In the genomic region with DNA sequence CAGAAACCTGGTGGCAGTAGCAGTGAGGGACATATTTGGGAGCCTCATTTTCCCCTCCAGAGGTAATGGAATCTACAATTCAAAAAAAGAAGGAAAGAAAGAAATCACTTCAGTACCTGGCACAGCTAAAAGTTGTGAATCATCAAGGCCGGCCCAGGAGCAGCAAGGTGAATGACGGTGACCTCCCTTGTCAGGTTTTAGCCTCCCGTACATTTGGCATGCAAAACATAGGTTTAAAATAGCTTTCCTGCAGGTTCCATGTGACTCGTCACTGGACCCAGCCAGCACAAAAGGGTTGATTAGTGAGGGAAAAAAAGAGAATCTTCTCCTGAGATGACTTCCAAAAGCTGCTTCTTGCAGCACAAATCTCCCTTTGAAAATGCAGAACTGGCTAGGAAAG, we compare ENCODE assay signal across 12 cellular contexts.
DNase-seq lines count a peak whose midpoint lies in the region; ATAC-seq lines count a peak whose summit lies in the region.
"Had no signal": no experiment of that assay in that cellular context is flagged by ENCODE, and none has a peak within 500 bp of the region (broad histone marks: within the 10 kb centered on the region; RNA-seq: fewer than 3 reads in every experiment).

No MANE protein-coding gene starts in this region.

- H3K79me2 ChIP-seq in mesendoderm (ENCODE audit: control insufficient read depth, insufficient read depth, low read length), result no peaks in the 10 kb centered on the region

- peak overlapping the region; percentile 60 for H3K18ac ChIP-seq in mesendoderm (ENCODE audit: low read length)

- H2BK5ac ChIP-seq in mesendoderm (ENCODE audit: low read length), result no peak overlapping the region

- H4K8ac ChIP-seq in mesendoderm (ENCODE audit: low read depth, low read length), result no peak overlapping the region

- WGBS in mesendoderm (ENCODE audit: extremely low coverage, insufficient coverage, low lambda C conversion rate), result no CpG with 5 or more reads among the region's 4 CpGs

- no peak overlapping the region for H3K4ac ChIP-seq in mesendoderm (ENCODE audit: low read depth, low read length)

- no peaks in the 10 kb centered on the region for H3K27me3 ChIP-seq in mesendoderm (ENCODE audit: insufficient read depth, low read length, poor library complexity)
- H3K27me3 ChIP-seq: neural progenitor cell had no signal

- no peak overlapping the region for H4K5ac ChIP-seq in mesendoderm (ENCODE audit: low read length)

- H2AK5ac ChIP-seq in mesendoderm (ENCODE audit: low read length), result no peak overlapping the region

- no peaks in the 10 kb centered on the region for H3K79me1 ChIP-seq in mesendoderm (ENCODE audit: low read length)

- no peak overlapping the region for H3K9ac ChIP-seq in mesendoderm (ENCODE audit: low read length)
- H3K9ac ChIP-seq: neural progenitor cell had no signal

- H2BK120ac ChIP-seq in mesendoderm (ENCODE audit: low read depth, low read length), result no peak overlapping the region

- no peak overlapping the region for H3K27ac ChIP-seq in mesendoderm (ENCODE audit: low read depth, low read length)
- H3K27ac ChIP-seq: neural progenitor cell had no signal

- no peak overlapping the region for H3K56ac ChIP-seq in mesendoderm (ENCODE audit: low read length)

- DNase-seq in HPDE6-E6E7 (ENCODE audit: extremely low spot score) (peak; percentile 11), mesendoderm (no peak), NOMO-1 (lab: John Stamatoyannopoulos, UW; ENCODE audit: unreplicated experiment in 2 of 2) (no peak)
- no peak for DNase-seq in stimulated activated CD4-positive, alpha-beta T cell treated with anti-CD3 and anti-CD28 coated beads, Interleukin-4, amount 100 ng/mL, for 24 hours
- DNase-seq in stimulated activated CD4-positive, alpha-beta T cell treated with anti-CD3 and anti-CD28 coated beads, Interleukin-1b, Interleukin-23, amount 100 ng/mL, for 48 hours, result no peak
- DNase-seq: activated CD8-positive, alpha-beta memory T cell treated with anti-CD3 and anti-CD28 coated beads, Interleukin-2, amount 10 ng/mL, durations not matched to agents 7 days and 5 days; GDM1; SW 1271 had no signal

- ATAC-seq in GM19035 (IDR thresholded peaks at IDR 0.05; ENCODE audit: unreplicated experiment) (peak; percentile 65), HG02588 (IDR thresholded peaks at IDR 0.05; ENCODE audit: unreplicated experiment) (peak; percentile 68)
- ATAC-seq: activated CD8-positive, alpha-beta memory T cell treated with anti-CD3 and anti-CD28 coated beads, Interleukin-2, amount 10 ng/mL, durations not matched to agents 7 days and 5 days; WTC11 had no signal

- H3K4me2 ChIP-seq in mesendoderm (ENCODE audit: low read length), result no peak overlapping the region
- H3K4me2 ChIP-seq: neural progenitor cell had no signal

- no peak overlapping the region for H3K23ac ChIP-seq in mesendoderm (ENCODE audit: low read length)

- no peak overlapping the region for H3K4me3 ChIP-seq in mesendoderm (ENCODE audit: low read length)
- H3K4me3 ChIP-seq: neural progenitor cell had no signal

- H3K36me3 ChIP-seq in mesendoderm (ENCODE audit: control insufficient read depth, insufficient read depth, low read length), result no peaks in the 10 kb centered on the region
- H3K36me3 ChIP-seq: neural progenitor cell had no signal

- no peak overlapping the region for H2BK15ac ChIP-seq in mesendoderm (replicated peaks; ENCODE audit: low read depth)

- H3K4me1 ChIP-seq in mesendoderm (ENCODE audit: control insufficient read depth, low read depth, low read length), result no peaks in the 10 kb centered on the region
